Comparison of ENCODE assay signal across 1 cellular context in the genomic region with DNA sequence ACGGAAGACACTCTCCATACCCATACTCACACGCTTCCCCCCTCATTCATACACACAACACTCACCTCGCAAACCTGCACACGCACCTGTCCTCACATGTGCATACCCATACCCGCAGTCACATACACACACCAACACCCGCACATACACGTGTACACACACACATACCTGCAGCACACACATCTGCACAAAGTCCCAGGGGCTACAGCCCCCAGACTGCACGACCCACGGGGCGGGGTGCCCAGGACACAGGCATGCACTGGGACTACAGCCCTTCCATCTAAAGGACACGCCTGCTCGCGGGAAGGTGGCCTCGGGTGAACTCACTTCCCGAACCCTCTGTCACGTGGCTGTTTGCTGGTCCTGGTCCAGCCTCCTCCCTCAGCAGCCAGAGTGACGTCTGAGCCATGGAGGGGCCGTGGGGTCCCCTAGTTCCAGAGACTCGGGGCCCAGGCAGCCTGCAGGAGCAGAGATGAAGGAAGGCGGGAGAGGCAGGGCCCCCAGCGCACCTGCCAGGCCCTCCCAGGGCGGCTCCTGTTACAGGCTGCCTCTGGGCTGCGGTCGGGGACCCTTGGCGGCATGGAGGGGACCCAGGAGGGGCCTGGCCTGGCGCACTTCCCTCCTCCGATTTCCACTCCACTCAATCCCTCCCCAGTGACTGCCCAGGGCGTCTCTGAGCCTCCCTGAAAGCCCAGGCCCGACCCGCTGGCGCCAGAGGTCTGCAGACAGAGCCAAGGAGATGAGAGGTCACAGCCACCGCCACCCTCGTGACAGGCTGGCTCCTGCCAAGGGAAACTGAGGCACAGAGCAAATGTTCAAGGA.
TF ChIP-seq lines count a peak whose summit lies in the region.

No MANE protein-coding gene starts in this region.

TF ChIP-seq in SK-N-SH, 30 proteins besides CTCF, POLR2A, EP300 and RAD21 (continued from another document):
- TF ChIP-seq, protein P1, sequence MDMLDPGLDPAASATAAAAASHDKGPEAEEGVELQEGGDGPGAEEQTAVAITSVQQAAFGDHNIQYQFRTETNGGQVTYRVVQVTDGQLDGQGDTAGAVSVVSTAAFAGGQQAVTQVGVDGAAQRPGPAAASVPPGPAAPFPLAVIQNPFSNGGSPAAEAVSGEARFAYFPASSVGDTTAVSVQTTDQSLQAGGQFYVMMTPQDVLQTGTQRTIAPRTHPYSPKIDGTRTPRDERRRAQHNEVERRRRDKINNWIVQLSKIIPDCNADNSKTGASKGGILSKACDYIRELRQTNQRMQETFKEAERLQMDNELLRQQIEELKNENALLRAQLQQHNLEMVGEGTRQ (IDR thresholded peaks at IDR 0.05; ENCODE audit: borderline replicate concordance, low read depth, low read length): no peak
